Comparison of ENCODE assay signal across 19 cellular contexts in the genomic region with DNA sequence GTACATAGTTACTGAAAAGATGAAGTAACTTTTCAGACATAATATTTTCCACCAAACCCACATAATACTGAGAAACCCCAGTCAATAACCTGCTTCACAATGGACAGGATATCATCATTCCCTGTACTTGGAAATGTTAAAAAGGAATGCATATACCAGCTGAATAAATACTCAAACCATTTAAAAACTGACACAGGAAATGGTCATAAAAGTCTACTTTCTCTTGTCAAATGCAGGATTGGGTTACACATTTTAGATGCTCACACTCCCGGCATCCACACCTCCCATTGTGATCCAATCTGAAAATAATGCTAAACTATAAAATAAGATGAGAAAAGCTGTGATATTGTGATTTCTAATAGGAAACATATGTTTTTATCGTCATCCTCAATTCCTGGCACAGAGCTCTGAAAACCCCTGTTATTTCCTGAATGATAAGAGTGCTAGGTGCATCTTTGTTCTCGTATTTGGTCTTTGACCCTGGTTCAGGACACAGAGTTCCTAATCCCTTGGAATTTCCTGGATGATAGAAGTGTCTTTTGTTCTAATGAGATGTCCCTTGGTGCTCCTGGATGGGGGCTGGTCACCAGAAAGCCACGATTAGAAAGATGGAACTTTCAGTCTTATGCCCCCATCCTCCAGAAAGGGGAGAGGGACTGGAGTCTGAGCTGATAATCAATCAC.
DNase-seq lines count a peak whose midpoint lies in the region; ATAC-seq and TF ChIP-seq lines count a peak whose summit lies in the region.
"Had no signal": no experiment of that assay in that cellular context is flagged by ENCODE, and none has a peak within 500 bp of the region (broad histone marks: within the 10 kb centered on the region; RNA-seq: fewer than 3 reads in every experiment).

No MANE protein-coding gene starts in this region.

- H3K27me3 Mint-ChIP-seq in chondrocyte (ENCODE audit: low read depth), result no peaks in the 10 kb centered on the region
- H3K27me3 Mint-ChIP-seq: activated CD4-positive, alpha-beta T cell treated with anti-CD3 and anti-CD28 coated beads for 36 hours had no signal

- H3K36me3 ChIP-seq in heart left ventricle, result no peaks in the 10 kb centered on the region
- H3K36me3 ChIP-seq: ascending aorta, lower lobe of right lung, uterus had no signal

- peaks cover 5% of the 10 kb centered on the region for H3K9me3 Mint-ChIP-seq in chondrocyte (ENCODE audit: low read depth)

- peaks cover 12% of the 10 kb centered on the region for H3K4me1 Mint-ChIP-seq in chondrocyte (ENCODE audit: low read depth)
- H3K4me1 Mint-ChIP-seq: activated CD4-positive, alpha-beta T cell treated with anti-CD3 and anti-CD28 coated beads for 36 hours; CD14-positive monocyte had no signal

- H3K27ac Mint-ChIP-seq in chondrocyte (ENCODE audit: unreplicated experiment), result peak overlapping the region; percentile 64
- H3K27ac Mint-ChIP-seq: activated CD4-positive, alpha-beta T cell treated with anti-CD3 and anti-CD28 coated beads for 36 hours had no signal

- ATAC-seq in heart left ventricle (peak in 3 of 4 donors; percentile 46 to 72 (median 46)), Right ventricle myocardium inferior (no peak), GM21423 (IDR thresholded peaks at IDR 0.05; ENCODE audit: unreplicated experiment) (no peak)
- ATAC-seq: activated CD4-positive, alpha-beta T cell treated with anti-CD3 and anti-CD28 coated beads for 36 hours; GM12878; K562; lower lobe of right lung had no signal

- no peaks in the 10 kb centered on the region for H3K9me3 ChIP-seq in heart left ventricle
- H3K9me3 ChIP-seq: ascending aorta, lower lobe of right lung, uterus had no signal

- DNase-seq in heart left ventricle (no peak), Right ventricle myocardium inferior (ENCODE audit: missing footprints) (no peak), HS-5 (ENCODE audit: low read depth) (peak; percentile 14), chondrocyte (ENCODE audit: low spot score) (no peak), skeletal muscle cell (ENCODE audit: low read depth) (peak; percentile 37), SKM-1 (lab: John Stamatoyannopoulos, UW; ENCODE audit: unreplicated experiment) (no peak), NCI-H446 treated with DMSO at 0.1 percent for 48 hours (lab: John Stamatoyannopoulos, UW) (no peak)
- DNase-seq: ACHN; activated CD4-positive, alpha-beta T cell treated with anti-CD3 and anti-CD28 coated beads for 36 hours; activated naive CD4-positive, alpha-beta T cell treated with anti-CD3 and anti-CD28 coated beads, Interleukin-2, amount 50 U/mL, for 16 hours; lower lobe of right lung; NCI-H1930; SW 1271; uterus had no signal

- peaks cover 0 to 5% (median 0%) of the 10 kb centered on the region in 12 donors for H3K4me1 ChIP-seq in heart left ventricle
- H3K4me1 ChIP-seq: ascending aorta, lower lobe of right lung, uterus had no signal

- H3K27ac ChIP-seq in heart left ventricle, result peak overlapping the region in 2 of 12 donors; percentile 10 to 34
- H3K27ac ChIP-seq: ascending aorta, lower lobe of right lung, uterus had no signal

- TF ChIP-seq POLR2A in heart left ventricle (IDR thresholded peaks at IDR 0.05), result no peak

- 42 to 59% (median 55%) methylated on average over 4 of the region's 4 CpGs for WGBS in heart left ventricle, 4 donors

- no peak overlapping the region for H3K4me3 Mint-ChIP-seq in chondrocyte (ENCODE audit: unreplicated experiment)
- H3K4me3 Mint-ChIP-seq: activated CD4-positive, alpha-beta T cell treated with anti-CD3 and anti-CD28 coated beads for 36 hours; CD14-positive monocyte had no signal

- H3K36me3 Mint-ChIP-seq in chondrocyte (ENCODE audit: low read depth), result peaks cover 2% of the 10 kb centered on the region
- H3K36me3 Mint-ChIP-seq: CD14-positive monocyte had no signal

- no peak for TF ChIP-seq CTCF in heart left ventricle (IDR thresholded peaks at IDR 0.05)
- no peak for TF ChIP-seq CTCF in chondrocyte (IDR thresholded peaks at IDR 0.05)

- H3K4me3 ChIP-seq in heart left ventricle, result peak overlapping the region in 1 of 12 donors; percentile 36
- no peak overlapping the region for H3K4me3 ChIP-seq in skeletal muscle cell (ENCODE audit: low read depth, low read length)
- H3K4me3 ChIP-seq: ascending aorta, GM12878, K562, lower lobe of right lung, uterus had no signal

- no peaks in the 10 kb centered on the region for H3K27me3 ChIP-seq in heart left ventricle
- H3K27me3 ChIP-seq: ascending aorta, uterus had no signal

- intact Hi-C loops in heart left ventricle (cut with DNase I) (loop anchor here in 1 of 10 donors (10.0 kb wide), 1 partner anchor 154 kb away; no protein-coding TSS in a partner anchor), Right ventricle myocardium inferior (cut with DNase I) (no loop called here)

Comparison
In these comparisons a context has a peak if more than half of its experiments do, and no peak if none do; other contexts are left out.
1. ATAC-seq: peak in heart left ventricle (3 of 4); none in Right ventricle myocardium inferior (single experiment) and GM21423 (single experiment).
2. DNase-seq: peak in HS-5 (single experiment) and skeletal muscle cell (single experiment); none in heart left ventricle (0 of 5), Right ventricle myocardium inferior (single experiment), chondrocyte (single experiment), SKM-1 (single experiment) and NCI-H446 treated with DMSO at 0.1 percent for 48 hours (single experiment).